25 cellular contexts compared by ENCODE assay signal in the genomic region with DNA sequence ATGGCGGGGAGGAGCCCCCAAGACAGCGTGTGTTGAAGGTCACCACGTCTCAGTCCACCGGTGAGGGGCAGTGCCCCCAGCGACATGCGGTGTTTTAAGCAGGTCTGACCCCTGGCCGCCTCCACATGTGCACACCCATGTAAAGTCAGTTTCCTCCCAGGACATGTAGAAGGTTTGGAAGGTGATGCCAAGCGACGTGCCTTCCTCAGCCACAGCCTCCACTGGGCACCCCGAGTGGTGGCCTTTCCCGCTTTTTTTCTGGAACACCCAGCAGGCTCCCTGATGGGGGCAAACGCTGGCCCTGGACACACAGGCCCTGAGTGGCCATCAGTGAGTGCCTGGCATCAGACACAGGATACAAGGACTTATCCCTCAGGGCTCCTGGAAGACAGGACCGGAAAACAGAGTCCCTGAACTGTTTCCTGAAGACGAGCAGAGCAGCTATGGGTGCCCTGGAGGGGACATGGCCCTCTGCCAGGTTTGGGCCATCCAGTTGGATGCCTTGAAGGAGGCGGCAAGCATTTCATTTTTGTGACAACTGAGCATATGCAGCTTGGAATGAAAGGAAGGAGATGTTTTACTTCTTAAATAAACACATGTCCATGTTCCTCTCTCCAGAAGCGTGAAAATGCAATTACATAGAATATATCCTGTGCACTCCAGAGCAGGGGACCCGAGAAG.
"Had no signal": no experiment of that assay in that cellular context is flagged by ENCODE, and none has a peak within 500 bp of the region (broad histone marks: within the 10 kb centered on the region; RNA-seq: fewer than 3 reads in every experiment).

No MANE protein-coding gene starts in this region.

- H3K27ac ChIP-seq: brain microvascular endothelial cell, epithelial cell of prostate, esophagus squamous epithelium, gastroesophageal sphincter had no signal

- H3K27me3 Mint-ChIP-seq: activated CD4-positive, alpha-beta memory T cell treated with anti-CD3 and anti-CD28 coated beads, Interleukin-2, amount 10 ng/mL, durations not matched to agents 7 days and 5 days; activated CD4-positive, alpha-beta T cell treated with anti-CD3 and anti-CD28 coated beads, Interleukin-2, amount 10 ng/mL, durations not matched to agents 7 days and 5 days; activated naive CD8-positive, alpha-beta T cell; activated T-cell treated with anti-CD3 and anti-CD28 coated beads, Interleukin-2, amount 50 U/mL, for 24 hours; central memory CD8-positive, alpha-beta T cell had no signal

- H3K27me3 ChIP-seq: brain microvascular endothelial cell, esophagus squamous epithelium had no signal

- H3K36me3 ChIP-seq: brain microvascular endothelial cell, esophagus squamous epithelium, gastroesophageal sphincter had no signal

- H3K4me1 Mint-ChIP-seq: activated CD4-positive, alpha-beta memory T cell treated with anti-CD3 and anti-CD28 coated beads, Interleukin-2, amount 10 ng/mL, durations not matched to agents 7 days and 5 days; activated CD4-positive, alpha-beta T cell treated with anti-CD3 and anti-CD28 coated beads, Interleukin-2, amount 10 ng/mL, durations not matched to agents 7 days and 5 days; central memory CD8-positive, alpha-beta T cell had no signal

- H3K4me1 ChIP-seq: esophagus squamous epithelium, gastroesophageal sphincter had no signal

- H3K4me3 ChIP-seq: esophagus squamous epithelium, gastroesophageal sphincter had no signal

- H3K27ac Mint-ChIP-seq: activated CD4-positive, alpha-beta memory T cell treated with anti-CD3 and anti-CD28 coated beads, Interleukin-2, amount 10 ng/mL, durations not matched to agents 7 days and 5 days; activated CD4-positive, alpha-beta T cell treated with anti-CD3 and anti-CD28 coated beads, Interleukin-2, amount 10 ng/mL, durations not matched to agents 7 days and 5 days; activated naive CD8-positive, alpha-beta T cell; activated T-cell treated with anti-CD3 and anti-CD28 coated beads, Interleukin-2, amount 50 U/mL, for 24 hours; activated T-cell treated with anti-CD3 and anti-CD28 coated beads, Interleukin-2, amount 50 U/mL, for 72 hours had no signal

- DNase-seq: activated CD4-positive, alpha-beta memory T cell treated with anti-CD3 and anti-CD28 coated beads, Interleukin-2, amount 10 ng/mL, durations not matched to agents 7 days and 5 days; activated CD4-positive, alpha-beta T cell treated with anti-CD3 and anti-CD28 coated beads for 1 hour; activated CD4-positive, alpha-beta T cell treated with anti-CD3 and anti-CD28 coated beads for 4 hours; activated CD4-positive, alpha-beta T cell treated with anti-CD3 and anti-CD28 coated beads, Interleukin-2, amount 10 ng/mL, durations not matched to agents 7 days and 5 days; activated CD4-positive, alpha-beta T cell treated with anti-CD3 and anti-CD28 coated beads, Interleukin-2, amount 50 U/mL, for 4 hours; activated CD8-positive, alpha-beta memory T cell treated with anti-CD3 and anti-CD28 coated beads, Interleukin-2, amount 50 U/mL, for 48 hours; activated gamma-delta T cell; activated naive CD4-positive, alpha-beta T cell; activated naive CD4-positive, alpha-beta T cell treated with anti-CD3 and anti-CD28 coated beads, Interleukin-2, amount 50 U/mL, for 16 hours; activated T-cell treated with anti-CD3 and anti-CD28 coated beads for 4 hours; activated T-cell treated with anti-CD3 and anti-CD28 coated beads, Interleukin-2, amount 50 U/mL, for 24 hours; activated T-cell treated with anti-CD3 and anti-CD28 coated beads, Interleukin-2, amount 50 U/mL, for 72 hours; amniotic stem cell; anterior cingulate cortex; brain microvascular endothelial cell; cortex of kidney; dermis blood vessel endothelial cell; effector CD8-positive, alpha-beta T cell; esophagus squamous epithelium; foreskin melanocyte; T-helper 2 cell had no signal

- H3K9me3 ChIP-seq: esophagus squamous epithelium, gastroesophageal sphincter had no signal

- H3K36me3 Mint-ChIP-seq: activated naive CD8-positive, alpha-beta T cell had no signal

- H3K4me3 Mint-ChIP-seq: activated CD4-positive, alpha-beta memory T cell treated with anti-CD3 and anti-CD28 coated beads, Interleukin-2, amount 10 ng/mL, durations not matched to agents 7 days and 5 days; activated CD4-positive, alpha-beta T cell treated with anti-CD3 and anti-CD28 coated beads, Interleukin-2, amount 10 ng/mL, durations not matched to agents 7 days and 5 days; activated naive CD8-positive, alpha-beta T cell; activated T-cell treated with anti-CD3 and anti-CD28 coated beads, Interleukin-2, amount 50 U/mL, for 24 hours; activated T-cell treated with anti-CD3 and anti-CD28 coated beads, Interleukin-2, amount 50 U/mL, for 72 hours; central memory CD8-positive, alpha-beta T cell had no signal

- ATAC-seq: activated T-cell treated with anti-CD3 and anti-CD28 coated beads, Interleukin-2, amount 50 U/mL, for 72 hours; gastroesophageal sphincter had no signal
